10 cellular contexts compared by ENCODE assay signal in the genomic region with DNA sequence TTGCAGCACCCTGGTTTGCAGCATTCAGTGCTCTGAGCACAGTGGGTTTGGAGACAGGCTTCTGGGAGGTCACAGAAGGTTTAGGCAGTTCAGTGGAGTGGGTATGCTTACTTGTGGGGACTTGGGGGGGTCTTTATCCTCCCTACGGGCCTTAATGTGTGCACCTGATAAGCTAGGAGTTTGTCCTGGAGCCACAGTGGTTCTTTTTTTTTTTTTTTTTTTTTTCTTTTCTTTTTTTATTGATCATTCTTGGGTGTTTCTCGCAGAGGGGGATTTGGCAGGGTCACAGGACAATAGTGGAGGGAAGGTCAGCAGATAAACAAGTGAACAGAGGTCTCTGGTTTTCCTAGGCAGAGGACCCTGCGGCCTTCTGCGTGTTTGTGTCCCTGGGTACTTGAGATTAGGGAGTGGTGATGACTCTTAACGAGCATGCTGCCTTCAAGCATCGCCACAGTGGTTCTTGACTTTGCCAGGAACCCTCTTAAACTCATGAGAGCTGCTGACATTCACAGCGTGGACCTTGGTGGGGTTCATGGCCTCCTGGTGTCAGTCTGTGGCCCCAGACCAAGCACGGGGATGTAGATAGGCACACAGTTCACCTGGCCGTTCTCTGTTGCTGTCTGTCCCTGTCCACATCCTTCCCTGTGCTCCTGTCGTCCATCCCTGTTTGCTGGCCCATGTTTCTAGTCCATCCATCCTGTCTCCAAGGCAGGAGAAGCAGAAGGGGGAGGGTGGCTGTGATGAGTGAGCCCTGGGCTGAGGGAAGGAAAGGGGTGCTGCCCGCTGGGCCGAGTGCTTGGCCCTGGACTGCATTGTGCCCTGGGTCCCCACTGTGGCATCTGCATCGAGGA. TPM values are rescaled to one million over a fixed set of nuclear protein-coding genes. Genes with fewer than 3 reads are reported as not detected.
DNase-seq lines count a peak whose midpoint lies in the region; ATAC-seq, FAIRE-seq and TF ChIP-seq lines count a peak whose summit lies in the region.
"Had no signal": no experiment of that assay in that cellular context is flagged by ENCODE, and none has a peak within 500 bp of the region (broad histone marks: within the 10 kb centered on the region; RNA-seq: fewer than 3 reads in every experiment).

No MANE protein-coding gene starts in this region.

- peak overlapping the region; percentile 53 for H3K27ac ChIP-seq in K562 (ENCODE audit: extremely low read depth, low read depth, low read length)
- no peak overlapping the region for H3K27ac ChIP-seq in mesenchymal stem cell (ENCODE audit: low read length, poor library complexity, severe bottlenecking)

- peak overlapping the region in 1 of 2 experiments; percentile 48 for H3K23ac ChIP-seq in mesenchymal stem cell (ENCODE audit: low read length in 2 of 2)

- H3K9ac ChIP-seq in K562 (ENCODE audit: insufficient read depth in 1 of 2, low read depth in 2 of 2, low read length in 2 of 2), result peak overlapping the region; percentile 28 to 98
- peak overlapping the region; percentile 56 for H3K9ac ChIP-seq in mesenchymal stem cell (ENCODE audit: low read length)

- TF ChIP-seq CTCF in K562 (IDR thresholded peaks at IDR 0.05 in 2 of 3, conservative IDR thresholded peaks at IDR 0.05 in 1 of 3; ENCODE audit: insufficient read depth in 2 of 3, low read depth in 1 of 3, low read length in 3 of 3), result no peak
- TF ChIP-seq CTCF in type B pancreatic cell (conservative IDR thresholded peaks at IDR 0.05), result no peak

- H3K14ac ChIP-seq in mesenchymal stem cell (ENCODE audit: low read length in 2 of 2), result peak overlapping the region in 1 of 2 experiments; percentile 44

- no peak overlapping the region for H2AFZ ChIP-seq in K562 (ENCODE audit: low read depth, low read length)
- no peak overlapping the region for H2AFZ ChIP-seq in mesenchymal stem cell (ENCODE audit: low read depth, low read length)

- DNase-seq in activated naive CD4-positive, alpha-beta T cell treated with anti-CD3 and anti-CD28 coated beads for 36 hours, result no peak
- DNase-seq in activated naive CD4-positive, alpha-beta T cell treated with Interleukin-2 at 50 U/mL for 16 hours, result no peak
- DNase-seq in K562 (ENCODE audit: extremely low read depth in 1 of 4, low spot score in 3 of 4), result peak in 1 of 4 experiments; percentile 48
- DNase-seq in mesenchymal stem cell, result no peak
- DNase-seq in type B pancreatic cell (ENCODE audit: extremely low spot score, unreplicated experiment), result no peak
- DNase-seq in CD1c-positive myeloid dendritic cell (ENCODE audit: extremely low spot score), result no peak
- DNase-seq in SKM-1 treated with dmso at 0.1 percent for 144 hours (lab: John Stamatoyannopoulos, UW; ENCODE audit: unreplicated experiment), result no peak

- peak overlapping the region; percentile 93 for H3K27ac Mint-ChIP-seq in activated naive CD4-positive, alpha-beta T cell treated with anti-CD3 and anti-CD28 coated beads for 36 hours
- H3K27ac Mint-ChIP-seq in type B pancreatic cell, result peak overlapping the region; percentile 87

- peaks cover 2% of the 10 kb centered on the region for H3K79me1 ChIP-seq in mesenchymal stem cell (replicated peaks; ENCODE audit: low read length, poor library complexity, severe bottlenecking)

- H3K4me1 ChIP-seq in K562 (replicated peaks in 1 of 2; ENCODE audit: control insufficient read depth in 2 of 2, insufficient read depth in 2 of 2, low read length in 2 of 2), result peaks cover 53 to 73% of the 10 kb centered on the region in 2 experiments
- H3K4me1 ChIP-seq in mesenchymal stem cell (ENCODE audit: control insufficient read depth, insufficient read depth, low read depth, low read length), result peaks cover 55% of the 10 kb centered on the region

- peak overlapping the region; percentile 68 for H3K4me3 Mint-ChIP-seq in activated naive CD4-positive, alpha-beta T cell treated with anti-CD3 and anti-CD28 coated beads for 36 hours
- H3K4me3 Mint-ChIP-seq in type B pancreatic cell, result peak overlapping the region; percentile 74

- intact Hi-C loops in activated naive CD4-positive, alpha-beta T cell treated with anti-CD3 and anti-CD28 coated beads for 36 hours (cut with micrococcal nuclease), result no loop called here
- intact Hi-C loops in K562 (cut with micrococcal nuclease), result no loop called here

- H3K9me3 ChIP-seq in K562 (replicated peaks; ENCODE audit: control insufficient read depth, insufficient read depth, low read depth, low read length) (no peaks in the 10 kb centered on the region), mesenchymal stem cell (ENCODE audit: control insufficient read depth, low read length) (no peaks in the 10 kb centered on the region)

- H4K20me1 ChIP-seq in K562 (replicated peaks; ENCODE audit: control insufficient read depth, insufficient read depth, low read length), result peaks cover 50% of the 10 kb centered on the region

- no peak overlapping the region for H2BK120ac ChIP-seq in mesenchymal stem cell (ENCODE audit: low read depth, low read length)

- H3K27me3 ChIP-seq in K562 (ENCODE audit: control insufficient read depth in 2 of 2, insufficient read depth in 2 of 2, low read length in 2 of 2) (no peaks in the 10 kb centered on the region), mesenchymal stem cell (ENCODE audit: control insufficient read depth in 1 of 2, insufficient read depth in 1 of 2, low read length in 2 of 2) (no peaks in the 10 kb centered on the region)

- no peaks in the 10 kb centered on the region for H3K9me3 Mint-ChIP-seq in activated naive CD4-positive, alpha-beta T cell treated with anti-CD3 and anti-CD28 coated beads for 36 hours
- H3K9me3 Mint-ChIP-seq in type B pancreatic cell, result no peaks in the 10 kb centered on the region

- peaks cover 82% of the 10 kb centered on the region for H3K4me1 Mint-ChIP-seq in activated naive CD4-positive, alpha-beta T cell treated with anti-CD3 and anti-CD28 coated beads for 36 hours (ENCODE audit: low read depth)
- H3K4me1 Mint-ChIP-seq in type B pancreatic cell (ENCODE audit: unreplicated experiment), result peaks cover 49% of the 10 kb centered on the region

- H3K36me3 ChIP-seq in K562 (ENCODE audit: control insufficient read depth, insufficient read depth, low read length) (peaks cover 65% of the 10 kb centered on the region; the same call in 2 of the 3 replicates), mesenchymal stem cell (ENCODE audit: control insufficient read depth in 1 of 2, insufficient read depth in 2 of 2, low read depth in 1 of 2, low read length in 2 of 2) (peaks cover 54 to 61% of the 10 kb centered on the region in 2 experiments)

- H3K4ac ChIP-seq in mesenchymal stem cell (ENCODE audit: low read depth in 1 of 2, low read length in 2 of 2), result no peak overlapping the region

- FAIRE-seq in K562 (lab: Jason Lieb, UNC), result peak; percentile 32

- H3K4me2 ChIP-seq in K562 (ENCODE audit: insufficient read depth, low read length) (peak overlapping the region; percentile 79), mesenchymal stem cell (ENCODE audit: low read length, poor library complexity, severe bottlenecking) (peak overlapping the region; percentile 15)

- H3K27me3 Mint-ChIP-seq in activated naive CD4-positive, alpha-beta T cell treated with anti-CD3 and anti-CD28 coated beads for 36 hours (ENCODE audit: low read depth), result no peaks in the 10 kb centered on the region
- H3K27me3 Mint-ChIP-seq in type B pancreatic cell, result no peaks in the 10 kb centered on the region

- H3K4me3 ChIP-seq in K562 (peak overlapping the region; percentile 19), mesenchymal stem cell (ENCODE audit: insufficient read depth in 1 of 2, low read depth in 1 of 2, low read length in 2 of 2) (peak overlapping the region in 1 of 2 experiments; percentile 83)

- H3K9me1 ChIP-seq in K562 (ENCODE audit: control insufficient read depth, insufficient read depth, low read length), result peaks cover 19% of the 10 kb centered on the region

- H2BK15ac ChIP-seq in mesenchymal stem cell (ENCODE audit: low read depth, poor library complexity, severe bottlenecking), result no peak overlapping the region

- POLR2A ChIA-PET in K562 (lab: Yijun Ruan, JAX), result interaction anchor here (0.5 to 1.7 kb wide), 8 partner anchors 8 to 464 kb away, joined by 3 to 9 read pairs (median 3); partner anchors contain the start of genes ACTMAP and RAB4B

- no peak overlapping the region for H4K91ac ChIP-seq in mesenchymal stem cell (ENCODE audit: low read length)

- H2BK5ac ChIP-seq in mesenchymal stem cell (ENCODE audit: low read depth, low read length, poor library complexity, severe bottlenecking), result no peak overlapping the region

- WGBS in K562 (ENCODE audit: insufficient coverage, low coverage, missing lambda C conversion rate), result 29% methylated on average over 11 of the region's 13 CpGs
- WGBS in mesenchymal stem cell, result 71% methylated on average over 9 of the region's 13 CpGs

- TF ChIP-seq RAD21 in K562 (CRISPR knock-in tag; conservative IDR thresholded peaks at IDR 0.05 in 1 of 2, IDR thresholded peaks at IDR 0.05 in 1 of 2), result no peak

- no peak for TF ChIP-seq POLR2A in K562 (conservative IDR thresholded peaks at IDR 0.05)

- peaks cover 36% of the 10 kb centered on the region for H3K36me3 Mint-ChIP-seq in activated naive CD4-positive, alpha-beta T cell treated with anti-CD3 and anti-CD28 coated beads for 36 hours (ENCODE audit: low read depth)
- H3K36me3 Mint-ChIP-seq in type B pancreatic cell, result peaks cover 6% of the 10 kb centered on the region

- no peak overlapping the region for H3K18ac ChIP-seq in mesenchymal stem cell (ENCODE audit: low read depth in 1 of 2, low read length in 2 of 2)

- in situ Hi-C loops in K562 (cut with MboI), result no loop called here

- H2BK12ac ChIP-seq in mesenchymal stem cell (ENCODE audit: low read length in 2 of 2), result no peak overlapping the region

- TSS peak; percentile 60 for BruUV-seq in K562 (replicated peaks; lab: Mats Ljungman, UMichigan)

- no peak overlapping the region for H4K8ac ChIP-seq in mesenchymal stem cell (ENCODE audit: low read length)

- peaks cover 74% of the 10 kb centered on the region for H3K79me2 ChIP-seq in K562 (ENCODE audit: control insufficient read depth, insufficient read depth, low read length)

- CTCF ChIA-PET in activated naive CD4-positive, alpha-beta T cell treated with anti-CD3 and anti-CD28 coated beads for 36 hours (lab: Charles Lee), result interaction anchor here (0.8 to 1.6 kb wide), 2 partner anchors 24 to 28 kb away, joined by 3 read pairs; no protein-coding TSS in a partner anchor
- CTCF ChIA-PET in K562 (lab: Yijun Ruan, JAX; ENCODE audit: low intra/inter-chr PET ratio), result no interaction called here

- no peak for TF ChIP-seq EP300 in K562 (IDR thresholded peaks at IDR 0.05; ENCODE audit: low read length)

- no peak overlapping the region for H2AK5ac ChIP-seq in mesenchymal stem cell (ENCODE audit: low read length, severe bottlenecking)

- ATAC-seq in K562 (no peak), esophagus mucosa (no peak)

RNA-seq across cellular contexts. Expression of gene EGLN2, which starts 2.7 kb away (rescaled TPM):
- total RNA-seq in activated naive CD4-positive, alpha-beta T cell treated with anti-CD3 and anti-CD28 coated beads for 36 hours, result 10 to 100 TPM; 80.0 to 83.7 TPM
- total RNA-seq in K562 (2011; cell fraction: chromatin; rRNA removed; ENCODE audit: low replicate concordance), result 63.0 and 140 TPM in 2 replicates
- total RNA-seq in K562 (2011; cell fraction: nucleolus; rRNA removed), result 93.6 and 96.2 TPM in 2 replicates
- total RNA-seq in K562 (2011; cell fraction: nucleoplasm; rRNA removed), result 80.4 and 98.4 TPM in 2 replicates
- total RNA-seq in K562 (2014; rRNA removed) (104 and 120 TPM in 2 replicates), K562 (2014; rRNA removed; fragmentation: Illumina TruSeq; extraction: Trizol) (51.2 and 71.0 TPM in 2 replicates), K562 (2015; rRNA removed; fragmentation: Illumina TruSeq; extraction: Trizol) (92.0 and 92.9 TPM in 2 replicates), K562 (2021) (111 and 114 TPM in 2 replicates), type B pancreatic cell (ENCODE audit: low replicate concordance) (83.4 and 83.8 TPM in 2 replicates), esophagus mucosa (32.1 TPM)
- polyA plus RNA-seq in K562 (2011; rRNA removed) (41.1 and 52.0 TPM in 2 replicates), K562 (2014; fragmentation: Illumina TruSeq; extraction: Trizol) (65.7 and 78.9 TPM in 2 replicates), K562 (2014; fragmentation: Nextera tagmentation; extraction: Ambion mirVana) (10 to 100 TPM in 1 of 2 experiments, 1 to 10 TPM in 1; 9.6 to 19.1 TPM), K562 (2014; rRNA removed) (81.3 and 92.5 TPM in 2 replicates)
- polyA plus RNA-seq in K562 (2011; cell fraction: cytosol; rRNA removed), result 56.6 and 123 TPM in 2 replicates
- polyA plus RNA-seq in K562 (2011; cell fraction: nucleus; rRNA removed), result 86.2 and 132 TPM in 2 replicates
- 87.1 and 100 TPM in 2 replicates for polyA plus RNA-seq in K562 (2012)
- 18.5 and 29.1 TPM in 2 replicates for polyA minus RNA-seq in K562 (2011; rRNA and poly(A)+ RNA removed)
- 35.9 and 41.9 TPM in 2 replicates for polyA minus RNA-seq in K562 (2011; cell fraction: cytosol; rRNA and poly(A)+ RNA removed)
- 31.8 and 35.2 TPM in 2 replicates for polyA minus RNA-seq in K562 (2011; cell fraction: nucleus; rRNA and poly(A)+ RNA removed)
- 77.6 TPM for polyA plus RNA-seq in mesenchymal stem cell (2013, experiment 1 of 2)
- 79.5 TPM for polyA plus RNA-seq in mesenchymal stem cell (2013, experiment 2 of 2)

RNA-seq across cellular contexts. Expression of gene RAB4B, which starts 23.6 kb away (rescaled TPM):
- 10 to 100 TPM; 40.0 to 40.3 TPM for total RNA-seq in activated naive CD4-positive, alpha-beta T cell treated with anti-CD3 and anti-CD28 coated beads for 36 hours
- total RNA-seq in K562 (2011; cell fraction: chromatin; rRNA removed; ENCODE audit: low replicate concordance), result 17.4 and 18.8 TPM in 2 replicates
- 12.3 and 13.6 TPM in 2 replicates for total RNA-seq in K562 (2011; cell fraction: nucleolus; rRNA removed)
- total RNA-seq in K562 (2011; cell fraction: nucleoplasm; rRNA removed), result 11.1 and 23.1 TPM in 2 replicates
- total RNA-seq in K562 (2014; rRNA removed) (11.9 and 14.8 TPM in 2 replicates), K562 (2014; rRNA removed; fragmentation: Illumina TruSeq; extraction: Trizol) (1.9 and 4.2 TPM in 2 replicates), K562 (2015; rRNA removed; fragmentation: Illumina TruSeq; extraction: Trizol) (7.7 and 9.2 TPM in 2 replicates), K562 (2021) (15.4 and 15.6 TPM in 2 replicates), type B pancreatic cell (ENCODE audit: low replicate concordance) (10.4 and 12.4 TPM in 2 replicates), esophagus mucosa (17.8 TPM)
- polyA plus RNA-seq in K562 (2011; rRNA removed) (11.7 and 14.6 TPM in 2 replicates), K562 (2014; fragmentation: Illumina TruSeq; extraction: Trizol) (9.0 and 14.6 TPM in 2 replicates), K562 (2014; fragmentation: Nextera tagmentation; extraction: Ambion mirVana) (under 1 TPM; 0.28 to 0.92 TPM), K562 (2014; rRNA removed) (20.4 and 20.9 TPM in 2 replicates)
- polyA plus RNA-seq in K562 (2011; cell fraction: cytosol; rRNA removed), result 24.7 and 32.5 TPM in 2 replicates
- 23.7 and 28.9 TPM in 2 replicates for polyA plus RNA-seq in K562 (2011; cell fraction: nucleus; rRNA removed)
- polyA plus RNA-seq in K562 (2012), result 15.9 and 29.9 TPM in 2 replicates
- 2.0 and 2.6 TPM in 2 replicates for polyA minus RNA-seq in K562 (2011; rRNA and poly(A)+ RNA removed)
- 2.4 and 3.2 TPM in 2 replicates for polyA minus RNA-seq in K562 (2011; cell fraction: cytosol; rRNA and poly(A)+ RNA removed)
- polyA minus RNA-seq in K562 (2011; cell fraction: nucleus; rRNA and poly(A)+ RNA removed), result 1.8 and 3.1 TPM in 2 replicates
- 17.4 TPM for polyA plus RNA-seq in mesenchymal stem cell (2013, experiment 1 of 2)
- 16.7 TPM for polyA plus RNA-seq in mesenchymal stem cell (2013, experiment 2 of 2)

RNA-seq across cellular contexts. Expression of gene MIA, which starts 26.4 kb away (rescaled TPM):
- total RNA-seq in activated naive CD4-positive, alpha-beta T cell treated with anti-CD3 and anti-CD28 coated beads for 36 hours, result not detected
- total RNA-seq in K562 (2011; cell fraction: chromatin; rRNA removed; ENCODE audit: low replicate concordance), result 2.7 and 4.0 TPM in 2 replicates
- not detected in 2 replicates for total RNA-seq in K562 (2011; cell fraction: nucleolus; rRNA removed)
- total RNA-seq in K562 (2011; cell fraction: nucleoplasm; rRNA removed), result not detected in 2 replicates
- total RNA-seq in K562 (2014; rRNA removed), result not detected in 2 replicates
- not detected in 2 replicates for total RNA-seq in K562 (2014; rRNA removed; fragmentation: Illumina TruSeq; extraction: Trizol)
- total RNA-seq in K562 (2015; rRNA removed; fragmentation: Illumina TruSeq; extraction: Trizol), result not detected in 2 replicates
- not detected in 2 replicates for total RNA-seq in K562 (2021)
- not detected in 2 replicates for polyA plus RNA-seq in K562 (2011; rRNA removed)
- polyA plus RNA-seq in K562 (2011; cell fraction: cytosol; rRNA removed), result not detected in 2 replicates
- 0.74 TPM in 1 of 2 replicates, not detected in the other for polyA plus RNA-seq in K562 (2011; cell fraction: nucleus; rRNA removed)
- 0.93 TPM in 1 of 2 replicates, not detected in the other for polyA plus RNA-seq in K562 (2012)
- polyA plus RNA-seq in K562 (2014; fragmentation: Illumina TruSeq; extraction: Trizol), result not detected in 2 replicates
- not detected for polyA plus RNA-seq in K562 (2014; fragmentation: Nextera tagmentation; extraction: Ambion mirVana)
- 0.21 and 1.1 TPM in 2 replicates for polyA plus RNA-seq in K562 (2014; rRNA removed)
- not detected in 2 replicates for polyA minus RNA-seq in K562 (2011; rRNA and poly(A)+ RNA removed)
- not detected in 2 replicates for polyA minus RNA-seq in K562 (2011; cell fraction: cytosol; rRNA and poly(A)+ RNA removed)
- polyA minus RNA-seq in K562 (2011; cell fraction: nucleus; rRNA and poly(A)+ RNA removed), result not detected in 2 replicates
- not detected for polyA plus RNA-seq in mesenchymal stem cell (2013, experiment 1 of 2)
- not detected for polyA plus RNA-seq in mesenchymal stem cell (2013, experiment 2 of 2)
- 1.7 and 3.2 TPM in 2 replicates for total RNA-seq in type B pancreatic cell (ENCODE audit: low replicate concordance)
- 7.5 TPM for total RNA-seq in esophagus mucosa
- total RNA-seq: Daoy; T-helper 1 cell treated with Interleukin-12 subunit alpha and Interleukin-12 subunit beta and Interleukin-4 antibody, amounts not matched to agents 30 ng/mL and 1 ng/mL, for 36 hours had no signal

RNA-seq across cellular contexts. Expression of gene CYP2A6, which starts 48.6 kb away (rescaled TPM):
- total RNA-seq in activated naive CD4-positive, alpha-beta T cell treated with anti-CD3 and anti-CD28 coated beads for 36 hours, result not detected
- total RNA-seq in K562 (2011; cell fraction: chromatin; rRNA removed; ENCODE audit: low replicate concordance), result not detected in 2 replicates
- total RNA-seq in K562 (2011; cell fraction: nucleolus; rRNA removed), result not detected in 2 replicates
- not detected in 2 replicates for total RNA-seq in K562 (2011; cell fraction: nucleoplasm; rRNA removed)
- total RNA-seq in K562 (2014; rRNA removed), result not detected in 2 replicates
- not detected in 2 replicates for total RNA-seq in K562 (2014; rRNA removed; fragmentation: Illumina TruSeq; extraction: Trizol)
- not detected in 2 replicates for total RNA-seq in K562 (2015; rRNA removed; fragmentation: Illumina TruSeq; extraction: Trizol)
- 0.31 and 0.65 TPM in 2 replicates for total RNA-seq in K562 (2021)
- not detected in 2 replicates for polyA plus RNA-seq in K562 (2011; rRNA removed)
- polyA plus RNA-seq in K562 (2011; cell fraction: cytosol; rRNA removed), result not detected in 2 replicates
- not detected in 2 replicates for polyA plus RNA-seq in K562 (2011; cell fraction: nucleus; rRNA removed)
- polyA plus RNA-seq in K562 (2012), result not detected in 2 replicates
- not detected in 2 replicates for polyA plus RNA-seq in K562 (2014; fragmentation: Illumina TruSeq; extraction: Trizol)
- not detected for polyA plus RNA-seq in K562 (2014; fragmentation: Nextera tagmentation; extraction: Ambion mirVana)
- not detected in 2 replicates for polyA plus RNA-seq in K562 (2014; rRNA removed)
- polyA minus RNA-seq in K562 (2011; rRNA and poly(A)+ RNA removed), result not detected in 2 replicates
- not detected in 2 replicates for polyA minus RNA-seq in K562 (2011; cell fraction: cytosol; rRNA and poly(A)+ RNA removed)
- not detected in 2 replicates for polyA minus RNA-seq in K562 (2011; cell fraction: nucleus; rRNA and poly(A)+ RNA removed)
- polyA plus RNA-seq in mesenchymal stem cell (2013, experiment 1 of 2), result not detected
- polyA plus RNA-seq in mesenchymal stem cell (2013, experiment 2 of 2), result not detected
- total RNA-seq in type B pancreatic cell (ENCODE audit: low replicate concordance), result not detected in 2 replicates
- 0.24 TPM for total RNA-seq in esophagus mucosa
- total RNA-seq: Daoy; T-helper 1 cell treated with Interleukin-12 subunit alpha and Interleukin-12 subunit beta and Interleukin-4 antibody, amounts not matched to agents 30 ng/mL and 1 ng/mL, for 36 hours had no signal

RNA-seq across cellular contexts. Expression of gene SNRPA, which starts 50.7 kb away (rescaled TPM):
- 100 to 1,000 TPM; 264 to 312 TPM for total RNA-seq in activated naive CD4-positive, alpha-beta T cell treated with anti-CD3 and anti-CD28 coated beads for 36 hours
- total RNA-seq in K562 (2011; cell fraction: chromatin; rRNA removed; ENCODE audit: low replicate concordance), result 98.7 and 181 TPM in 2 replicates
- total RNA-seq in K562 (2011; cell fraction: nucleolus; rRNA removed), result 171 and 186 TPM in 2 replicates
- 154 and 155 TPM in 2 replicates for total RNA-seq in K562 (2011; cell fraction: nucleoplasm; rRNA removed)
- total RNA-seq in K562 (2014; rRNA removed) (311 and 436 TPM in 2 replicates), K562 (2014; rRNA removed; fragmentation: Illumina TruSeq; extraction: Trizol) (83.8 and 106 TPM in 2 replicates), K562 (2015; rRNA removed; fragmentation: Illumina TruSeq; extraction: Trizol) (130 and 150 TPM in 2 replicates), K562 (2021) (185 and 193 TPM in 2 replicates), type B pancreatic cell (ENCODE audit: low replicate concordance) (79.6 and 130 TPM in 2 replicates), esophagus mucosa (69.8 TPM)
- polyA plus RNA-seq in K562 (2011; rRNA removed) (230 and 371 TPM in 2 replicates), K562 (2014; fragmentation: Illumina TruSeq; extraction: Trizol) (205 and 262 TPM in 2 replicates), K562 (2014; fragmentation: Nextera tagmentation; extraction: Ambion mirVana) (10 to 100 TPM; 16.3 to 24.7 TPM), K562 (2014; rRNA removed) (210 and 224 TPM in 2 replicates)
- 179 and 223 TPM in 2 replicates for polyA plus RNA-seq in K562 (2011; cell fraction: cytosol; rRNA removed)
- polyA plus RNA-seq in K562 (2011; cell fraction: nucleus; rRNA removed), result 665 and 764 TPM in 2 replicates
- polyA plus RNA-seq in K562 (2012), result 170 and 298 TPM in 2 replicates
- 186 and 256 TPM in 2 replicates for polyA minus RNA-seq in K562 (2011; rRNA and poly(A)+ RNA removed)
- polyA minus RNA-seq in K562 (2011; cell fraction: cytosol; rRNA and poly(A)+ RNA removed), result 217 TPM in 2 replicates
- polyA minus RNA-seq in K562 (2011; cell fraction: nucleus; rRNA and poly(A)+ RNA removed), result 65.8 and 91.3 TPM in 2 replicates
- 62.8 TPM for polyA plus RNA-seq in mesenchymal stem cell (2013, experiment 1 of 2)
- polyA plus RNA-seq in mesenchymal stem cell (2013, experiment 2 of 2), result 61.8 TPM
